Comparison of ENCODE assay signal across 22 cellular contexts in genomic region chr4:54054501-54054900, GRCh38. TPM values are rescaled to one million over a fixed set of nuclear protein-coding genes. Genes with fewer than 3 reads are reported as not detected.
DNase-seq lines count a peak whose midpoint lies in the region; ATAC-seq and TF ChIP-seq lines count a peak whose summit lies in the region.
"Had no signal": no experiment of that assay in that cellular context is flagged by ENCODE, and none has a peak within 500 bp of the region (broad histone marks: within the 10 kb centered on the region; RNA-seq: fewer than 3 reads in every experiment).

No MANE protein-coding gene starts in this region.

- peak overlapping the region; percentile 25 for H3K27ac Mint-ChIP-seq in activated naive CD8-positive, alpha-beta T cell
- H3K27ac Mint-ChIP-seq in activated naive CD8-positive, alpha-beta T cell treated with anti-CD3 and anti-CD28 coated beads, Interleukin-2, amount 50 U/mL, for 24 hours = no peak overlapping the region
- peak overlapping the region; percentile 41 for H3K27ac Mint-ChIP-seq in dendritic cell treated with granulocyte-macrophage colony-stimulating factor and Interleukin-4, amounts not matched to agents 40 ng/mL and 50 ng/mL, for 4 days
- H3K27ac Mint-ChIP-seq in H9 = no peak overlapping the region
- peak overlapping the region in 1 of 2 donors; percentile 66 for H3K27ac Mint-ChIP-seq in activated naive CD4-positive, alpha-beta T cell treated with anti-CD3 and anti-CD28 coated beads, Interleukin-2, amount 50 U/mL, for 72 hours
- H3K27ac Mint-ChIP-seq: IgD-negative memory B cell, T-helper 17 cell had no signal

- no peak overlapping the region for H3K14ac ChIP-seq in H9 (ENCODE audit: insufficient read depth, low read length)

- H3K79me1 ChIP-seq in H9 (ENCODE audit: insufficient read depth, low read depth, low read length, poor library complexity, severe bottlenecking) = peaks cover 7% of the 10 kb centered on the region

- no peak overlapping the region for H2BK12ac ChIP-seq in H9 (ENCODE audit: insufficient read length, low read depth, low read length)

- H4K5ac ChIP-seq in H9 (ENCODE audit: insufficient read length, low read depth, low read length) = no peak overlapping the region

- H3K9ac ChIP-seq in H9 (ENCODE audit: extremely low read depth, insufficient read length, low read length) = no peak overlapping the region

- H3K4me1 ChIP-seq in H9 (ENCODE audit: insufficient read depth, low read length) = no peaks in the 10 kb centered on the region

- H3K79me2 ChIP-seq in H9 (ENCODE audit: insufficient read depth, low read length) = no peaks in the 10 kb centered on the region

- no peaks in the 10 kb centered on the region for H4K20me1 ChIP-seq in H9 (ENCODE audit: control insufficient read depth, insufficient read depth, insufficient read length)

- H2BK5ac ChIP-seq in H9 (ENCODE audit: insufficient read length, low read length) = no peak overlapping the region

- H4K8ac ChIP-seq in H9 (replicated peaks; ENCODE audit: insufficient read length, low read depth, low read length) = no peak overlapping the region

- H2AK5ac ChIP-seq in H9 (ENCODE audit: insufficient read length, low read length) = no peak overlapping the region

- no peak overlapping the region for H4K91ac ChIP-seq in H9 (ENCODE audit: insufficient read length, low read depth, low read length)

- no peak for DNase-seq in activated naive CD8-positive, alpha-beta T cell treated with anti-CD3 and anti-CD28 coated beads, Interleukin-2, amount 50 U/mL, for 24 hours
- DNase-seq in NCI-H524 (lab: John Stamatoyannopoulos, UW) (peak; percentile 17 to 73), H9 (no peak)
- DNase-seq in activated naive CD4-positive, alpha-beta T cell treated with anti-CD3 and anti-CD28 coated beads, Interleukin-2, amount 50 U/mL, for 72 hours (ENCODE audit: low spot score in 2 of 2) = no peak
- DNase-seq: DND-41, MM.1S, NCI-H1092, NCI-H1436 treated with DMSO at 0.1 percent for 48 hours, NCI-H2029, NCI-H226, NCI-H510A treated with DMSO at 0.1 percent for 48 hours, OCI-M1, SJCRH30, SW 1271, T-helper 17 cell had no signal

- H2BK15ac ChIP-seq in H9 (ENCODE audit: low read depth, low read length) = no peak overlapping the region

- no peak overlapping the region for H3K4me3 Mint-ChIP-seq in activated naive CD8-positive, alpha-beta T cell
- H3K4me3 Mint-ChIP-seq in activated naive CD8-positive, alpha-beta T cell treated with anti-CD3 and anti-CD28 coated beads, Interleukin-2, amount 50 U/mL, for 24 hours = no peak overlapping the region
- no peak overlapping the region for H3K4me3 Mint-ChIP-seq in dendritic cell treated with granulocyte-macrophage colony-stimulating factor and Interleukin-4, amounts not matched to agents 40 ng/mL and 50 ng/mL, for 4 days
- H3K4me3 Mint-ChIP-seq in H9 = no peak overlapping the region
- H3K4me3 Mint-ChIP-seq: CD14-positive monocyte, IgD-negative memory B cell, T-helper 17 cell had no signal

- H2BK20ac ChIP-seq in H9 (ENCODE audit: low read depth, low read length, poor library complexity, severe bottlenecking) = no peak overlapping the region

- H3K18ac ChIP-seq in H9 (ENCODE audit: insufficient read length, low read depth, low read length) = no peak overlapping the region

- ATAC-seq in activated naive CD8-positive, alpha-beta T cell treated with anti-CD3 and anti-CD28 coated beads, Interleukin-2, amount 50 U/mL, for 24 hours = no peak
- no peak for ATAC-seq in HG02798 (IDR thresholded peaks at IDR 0.05; ENCODE audit: poor library complexity, unreplicated experiment)
- ATAC-seq in activated naive CD4-positive, alpha-beta T cell treated with anti-CD3 and anti-CD28 coated beads, Interleukin-2, amount 50 U/mL, for 72 hours = no peak
- ATAC-seq: GM12878, T-helper 17 cell had no signal

- H3T11ph ChIP-seq in H9 (ENCODE audit: low read length) = no peak overlapping the region

- no peak overlapping the region for H3K4ac ChIP-seq in H9 (ENCODE audit: low read depth, low read length)

- no peak overlapping the region for H2BK120ac ChIP-seq in H9 (ENCODE audit: low read depth, low read length, poor library complexity, severe bottlenecking)

- H3K4me2 ChIP-seq in H9 (ENCODE audit: insufficient read depth, insufficient read length, low read length) = no peak overlapping the region

- no peaks in the 10 kb centered on the region for H3K23me2 ChIP-seq in H9 (ENCODE audit: insufficient read length, low read depth, low read length, poor library complexity, severe bottlenecking)

- peaks cover 72% of the 10 kb centered on the region for H3K4me1 Mint-ChIP-seq in activated naive CD8-positive, alpha-beta T cell (ENCODE audit: low read depth)
- H3K4me1 Mint-ChIP-seq in activated naive CD8-positive, alpha-beta T cell treated with anti-CD3 and anti-CD28 coated beads, Interleukin-2, amount 50 U/mL, for 24 hours = peaks cover 72% of the 10 kb centered on the region
- peaks cover 58% of the 10 kb centered on the region for H3K4me1 Mint-ChIP-seq in dendritic cell treated with granulocyte-macrophage colony-stimulating factor and Interleukin-4, amounts not matched to agents 40 ng/mL and 50 ng/mL, for 4 days (ENCODE audit: low read depth)
- peaks cover 0 to 6% of the 10 kb centered on the region in 2 experiments; a peak in 1 of 4 replicates for H3K4me1 Mint-ChIP-seq in H9

- no peaks in the 10 kb centered on the region for H3K27me3 Mint-ChIP-seq in activated naive CD8-positive, alpha-beta T cell
- H3K27me3 Mint-ChIP-seq in activated naive CD8-positive, alpha-beta T cell treated with anti-CD3 and anti-CD28 coated beads, Interleukin-2, amount 50 U/mL, for 24 hours = no peaks in the 10 kb centered on the region
- H3K27me3 Mint-ChIP-seq in dendritic cell treated with granulocyte-macrophage colony-stimulating factor and Interleukin-4, amounts not matched to agents 40 ng/mL and 50 ng/mL, for 4 days = no peaks in the 10 kb centered on the region
- no peaks in the 10 kb centered on the region for H3K27me3 Mint-ChIP-seq in H9 (ENCODE audit: low read depth)
- H3K27me3 Mint-ChIP-seq: IgD-negative memory B cell, T-helper 17 cell had no signal

- no peaks in the 10 kb centered on the region for H3K27me3 ChIP-seq in H9 (ENCODE audit: insufficient read depth, low read length)
- H3K27me3 ChIP-seq: SJCRH30 had no signal

- WGBS in H9 (ENCODE audit: extremely low coverage, insufficient read length, low lambda C conversion rate) = no CpG with 5 or more reads among the region's 2 CpGs

- no peak overlapping the region for H2AFZ ChIP-seq in H9 (ENCODE audit: low read length)

- H3K36me3 Mint-ChIP-seq in activated naive CD8-positive, alpha-beta T cell = peaks cover 6% of the 10 kb centered on the region
- peaks cover 3% of the 10 kb centered on the region for H3K36me3 Mint-ChIP-seq in activated naive CD8-positive, alpha-beta T cell treated with anti-CD3 and anti-CD28 coated beads, Interleukin-2, amount 50 U/mL, for 24 hours (ENCODE audit: low read depth)
- peaks cover 10% of the 10 kb centered on the region for H3K36me3 Mint-ChIP-seq in dendritic cell treated with granulocyte-macrophage colony-stimulating factor and Interleukin-4, amounts not matched to agents 40 ng/mL and 50 ng/mL, for 4 days (ENCODE audit: low read depth)
- no peaks in the 10 kb centered on the region for H3K36me3 Mint-ChIP-seq in H9 (ENCODE audit: insufficient read depth in 1 of 3, low read depth in 3 of 3)
- H3K36me3 Mint-ChIP-seq in activated naive CD4-positive, alpha-beta T cell treated with anti-CD3 and anti-CD28 coated beads, Interleukin-2, amount 50 U/mL, for 72 hours = peaks cover 0 to 14% of the 10 kb centered on the region in 2 donors

- no peak overlapping the region for H3K56ac ChIP-seq in H9 (ENCODE audit: insufficient read length, low read depth, low read length)

- intact Hi-C loops in dendritic cell treated with granulocyte-macrophage colony-stimulating factor and Interleukin-4, amounts not matched to agents 40 ng/mL and 50 ng/mL, for 4 days (cut with micrococcal nuclease) = no loop called here

- no peaks in the 10 kb centered on the region for H3K9me3 ChIP-seq in H9 (ENCODE audit: control insufficient read depth, low read depth, low read length)
- H3K9me3 ChIP-seq: SJCRH30 had no signal

- no peak overlapping the region for H3K23ac ChIP-seq in H9 (ENCODE audit: insufficient read length, low read depth, low read length)

- no peaks in the 10 kb centered on the region for H3K9me3 Mint-ChIP-seq in activated naive CD8-positive, alpha-beta T cell (ENCODE audit: low read depth)
- H3K9me3 Mint-ChIP-seq in activated naive CD8-positive, alpha-beta T cell treated with anti-CD3 and anti-CD28 coated beads, Interleukin-2, amount 50 U/mL, for 24 hours = no peaks in the 10 kb centered on the region
- no peaks in the 10 kb centered on the region for H3K9me3 Mint-ChIP-seq in dendritic cell treated with granulocyte-macrophage colony-stimulating factor and Interleukin-4, amounts not matched to agents 40 ng/mL and 50 ng/mL, for 4 days
- H3K9me3 Mint-ChIP-seq in H9 = no peaks in the 10 kb centered on the region
- no peaks in the 10 kb centered on the region for H3K9me3 Mint-ChIP-seq in activated naive CD4-positive, alpha-beta T cell treated with anti-CD3 and anti-CD28 coated beads, Interleukin-2, amount 50 U/mL, for 72 hours
- H3K9me3 Mint-ChIP-seq: CD14-positive monocyte, IgD-negative memory B cell had no signal

- no peak overlapping the region for H3K27ac ChIP-seq in H9 (ENCODE audit: insufficient read length, low read depth, low read length)
- H3K27ac ChIP-seq: SJCRH30 had no signal

- TF ChIP-seq CTCF in H9 (conservative IDR thresholded peaks at IDR 0.05) = no peak

RNA-seq across cellular contexts. Expression of gene CHIC2, which starts 9.9 kb away (rescaled TPM):
- 8.2 and 9.8 TPM in 2 replicates for total RNA-seq in H9 (2021)
- 10 to 100 TPM; 13.3 to 16.3 TPM for total RNA-seq in activated naive CD4-positive, alpha-beta T cell treated with anti-CD3 and anti-CD28 coated beads, Interleukin-2, amount 50 U/mL, for 72 hours

RNA-seq across cellular contexts. Expression of gene GSX2, which starts 45.5 kb away (rescaled TPM):
- total RNA-seq in H9 (2021) = not detected in 2 replicates
- not detected for total RNA-seq in activated naive CD4-positive, alpha-beta T cell treated with anti-CD3 and anti-CD28 coated beads, Interleukin-2, amount 50 U/mL, for 72 hours
- total RNA-seq: A172, T-helper 17 cell had no signal

Comparison
In these comparisons a context has a peak if more than half of its experiments do, and no peak if none do; other contexts are left out.
1. H3K27ac Mint-ChIP-seq: peak in activated naive CD8-positive, alpha-beta T cell (single experiment) and dendritic cell treated with granulocyte-macrophage colony-stimulating factor and Interleukin-4, amounts not matched to agents 40 ng/mL and 50 ng/mL, for 4 days (single experiment); none in activated naive CD8-positive, alpha-beta T cell treated with anti-CD3 and anti-CD28 coated beads, Interleukin-2, amount 50 U/mL, for 24 hours (single experiment) and H9 (0 of 3).
2. DNase-seq: peak in NCI-H524 (2 of 2); none in activated naive CD8-positive, alpha-beta T cell treated with anti-CD3 and anti-CD28 coated beads, Interleukin-2, amount 50 U/mL, for 24 hours (single experiment), H9 (single experiment) and activated naive CD4-positive, alpha-beta T cell treated with anti-CD3 and anti-CD28 coated beads, Interleukin-2, amount 50 U/mL, for 72 hours (0 of 2).